In genomic region chr13:109780880-109781383, GRCh38 we compare ENCODE assay signal across 10 cellular contexts. TPM values are rescaled to one million over a fixed set of nuclear protein-coding genes. Genes with fewer than 3 reads are reported as not detected.
DNase-seq lines count a peak whose midpoint lies in the region; ATAC-seq lines count a peak whose summit lies in the region.
"Had no signal": no experiment of that assay in that cellular context is flagged by ENCODE, and none has a peak within 500 bp of the region (broad histone marks: within the 10 kb centered on the region; RNA-seq: fewer than 3 reads in every experiment).

No MANE protein-coding gene starts in this region.

- peaks cover 0 to 25% of the 10 kb centered on the region in 2 donors for H3K36me3 ChIP-seq in muscle layer of duodenum (ENCODE audit: control insufficient read depth in 1 of 2, insufficient read depth in 2 of 2, low read length in 2 of 2)
- peaks cover 0 to 17% of the 10 kb centered on the region in 2 donors for H3K36me3 ChIP-seq in aorta (ENCODE audit: control insufficient read depth in 1 of 2, insufficient read depth in 2 of 2, low read length in 1 of 2)

- DNase-seq in right cardiac atrium (peak in 1 of 3 donors; percentile 48), Right ventricle myocardium superior (no peak), caudate nucleus (lab: John Stamatoyannopoulos, UW) (no peak), aorta (no peak), SIG-M5 (lab: John Stamatoyannopoulos, UW) (no peak), NCI-H2081 treated with DMSO at 0.1 percent for 48 hours (lab: John Stamatoyannopoulos, UW) (no peak)
- DNase-seq: activated CD4-positive, alpha-beta T cell treated with anti-CD3 and anti-CD28 coated beads, Interleukin-2, amount 50 U/mL, for 4 hours; NCI-H187 had no signal

- no peak overlapping the region for H3K27ac ChIP-seq in right cardiac atrium (ENCODE audit: low read length)
- H3K27ac ChIP-seq in caudate nucleus (ENCODE audit: low read depth, low read length) = peak overlapping the region; percentile 42
- H3K27ac ChIP-seq in muscle layer of duodenum (ENCODE audit: low read length) = peak overlapping the region; percentile 41
- H3K27ac ChIP-seq in aorta (ENCODE audit: low read depth in 1 of 2, low read length in 2 of 2) = peak overlapping the region in 1 of 2 donors; percentile 11

- H3K4me1 ChIP-seq in right cardiac atrium (ENCODE audit: control insufficient read depth, insufficient read depth, low read length) = peaks cover 9% of the 10 kb centered on the region
- H3K4me1 ChIP-seq in muscle layer of duodenum (ENCODE audit: control insufficient read depth in 1 of 2, insufficient read depth in 2 of 2, low read length in 2 of 2) = peaks cover 21 to 70% of the 10 kb centered on the region in 2 donors
- H3K4me1 ChIP-seq in aorta (ENCODE audit: control insufficient read depth in 1 of 2, insufficient read depth in 2 of 2, low read length in 2 of 2) = peaks cover 5 to 9% of the 10 kb centered on the region in 2 donors

- intact Hi-C loops in right cardiac atrium (cut with DNase I) (loop anchor here (10.0 kb wide), 4 partner anchors 166 to 816 kb away; no protein-coding TSS in a partner anchor), Right ventricle myocardium superior (cut with DNase I) (loop anchor here (10.0 kb wide), 2 partner anchors 166 to 816 kb away; no protein-coding TSS in a partner anchor), aorta (cut with DNase I) (loop anchor here (5.0 to 10.0 kb wide), 3 partner anchors 536 to 819 kb away; no protein-coding TSS in a partner anchor)

- H3K9me3 ChIP-seq in right cardiac atrium (ENCODE audit: control insufficient read depth, low read length) = no peaks in the 10 kb centered on the region
- no peaks in the 10 kb centered on the region for H3K9me3 ChIP-seq in muscle layer of duodenum (ENCODE audit: control insufficient read depth in 1 of 2, low read length in 2 of 2)
- no peaks in the 10 kb centered on the region for H3K9me3 ChIP-seq in aorta (ENCODE audit: control insufficient read depth, low read length)

- H3K27me3 ChIP-seq in right cardiac atrium (ENCODE audit: control insufficient read depth, insufficient read depth) = no peaks in the 10 kb centered on the region
- no peaks in the 10 kb centered on the region for H3K27me3 ChIP-seq in muscle layer of duodenum (ENCODE audit: low read depth, low read length)
- no peaks in the 10 kb centered on the region for H3K27me3 ChIP-seq in aorta (ENCODE audit: control insufficient read depth in 1 of 2, insufficient read depth in 2 of 2, low read length in 1 of 2)

- H3K4me3 ChIP-seq in right cardiac atrium (ENCODE audit: low read length) (peak overlapping the region; percentile 52), muscle layer of duodenum (ENCODE audit: low read depth in 1 of 2, low read length in 2 of 2) (peak overlapping the region; percentile 73 to 78), aorta (ENCODE audit: low read length in 2 of 2) (peak overlapping the region; percentile 68 to 70)

- 63% methylated on average over 10 of the region's 10 CpGs for WGBS in right cardiac atrium
- 28 to 31% methylated on average over 10 of the region's 10 CpGs for WGBS in aorta, 2 donors

- ATAC-seq in right cardiac atrium = no peak
- ATAC-seq in Right ventricle myocardium superior (ENCODE audit: poor library complexity) = no peak
- ATAC-seq in aorta (ENCODE audit: low FRiP score) = no peak
- no peak for ATAC-seq in HG03139 (IDR thresholded peaks at IDR 0.05; ENCODE audit: unreplicated experiment)

RNA-seq across cellular contexts. Expression of gene IRS2, which starts 5.5 kb away (rescaled TPM):
- total RNA-seq in right cardiac atrium (10 to 100 TPM; 10.8 to 28.4 (median 14.6) TPM), Right ventricle myocardium superior (12.1 TPM), aorta (10 to 100 TPM; 15.8 to 31.2 TPM)
- polyA plus RNA-seq in right cardiac atrium (7.4 TPM), aorta (1 to 10 TPM; 2.5 to 8.1 TPM)
